In the genomic region with DNA sequence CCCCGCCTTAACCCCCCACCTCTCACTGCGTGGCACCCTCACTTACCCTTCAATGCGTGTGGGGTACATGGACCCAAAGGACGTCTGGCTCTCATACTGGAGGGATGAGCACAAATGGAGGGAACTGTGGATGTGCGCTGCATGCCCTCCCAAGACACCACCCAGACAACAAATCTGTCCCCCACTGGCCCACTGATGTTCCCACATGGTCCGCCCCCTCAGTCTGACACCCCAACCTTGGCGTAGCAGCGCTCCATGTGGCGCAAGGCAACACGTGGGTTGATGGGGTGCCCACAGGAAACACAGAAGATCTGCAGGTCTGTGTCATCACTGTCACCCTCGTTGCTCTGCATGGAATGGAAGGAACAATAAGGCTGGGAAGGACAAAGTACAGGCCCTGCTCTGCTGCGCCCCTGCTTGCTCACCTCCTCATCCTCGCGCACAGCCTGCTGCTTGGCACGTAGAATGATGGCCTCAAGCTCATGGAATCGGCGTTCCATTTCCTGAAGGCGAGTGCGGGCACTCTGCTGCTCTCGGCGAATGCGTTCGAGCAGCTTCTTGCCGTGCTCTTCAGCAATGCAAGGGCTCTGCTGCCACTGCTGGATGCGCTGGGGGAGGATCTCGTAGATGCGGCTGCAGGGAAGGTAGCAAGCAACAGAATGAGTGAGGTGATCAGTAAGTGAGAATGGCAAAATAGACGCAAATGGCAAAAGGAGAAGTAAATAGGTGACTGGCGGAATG, we compare ENCODE assay signal across 16 cellular contexts. TPM values are rescaled to one million over a fixed set of nuclear protein-coding genes. Genes with fewer than 3 reads are reported as not detected.
DNase-seq lines count a peak whose midpoint lies in the region; ATAC-seq and TF ChIP-seq lines count a peak whose summit lies in the region.
"Had no signal": no experiment of that assay in that cellular context is flagged by ENCODE, and none has a peak within 500 bp of the region (broad histone marks: within the 10 kb centered on the region; RNA-seq: fewer than 3 reads in every experiment).

No MANE protein-coding gene starts in this region.

- H3K27ac ChIP-seq in epithelial cell of prostate, result peak overlapping the region; percentile 65
- H3K27ac ChIP-seq: colonic mucosa, vagina had no signal

- no peak for TF ChIP-seq CTCF in activated B cell treated with CpG ODN at 0.5 μM for 24 hours (IDR thresholded peaks at IDR 0.05)
- no peak for TF ChIP-seq CTCF in osteocyte (IDR thresholded peaks at IDR 0.05)

- POLR2A ChIA-PET in activated B cell treated with CpG ODN at 0.5 μM for 24 hours (lab: Charles Lee), result interaction anchor here (2.7 kb wide), 1 partner anchor 73 kb away, joined by 20 read pairs; no protein-coding TSS in a partner anchor

- intact Hi-C loops in activated B cell treated with CpG ODN at 0.5 μM for 24 hours (cut with micrococcal nuclease), result no loop called here

- DNase-seq in activated T-cell treated with anti-CD3 and anti-CD28 coated beads, Interleukin-2, amount 50 U/mL, for 24 hours, result no peak
- no peak for DNase-seq in activated T-cell treated with anti-CD3 and anti-CD28 coated beads for 4 hours
- no peak for DNase-seq in activated B cell treated with CpG ODN at 0.5 μM for 24 hours
- no peak for DNase-seq in epithelial cell of prostate (ENCODE audit: low read depth, low spot score)
- DNase-seq in osteocyte (ENCODE audit: extremely low spot score, unreplicated experiment), result no peak
- no peak for DNase-seq in NOMO-1 treated with dmso at 0.1 percent for 144 hours (lab: John Stamatoyannopoulos, UW; ENCODE audit: unreplicated experiment)
- DNase-seq in NK-92 (lab: John Stamatoyannopoulos, UW; ENCODE audit: unreplicated experiment), result no peak
- DNase-seq: aorta; Calu3; colonic mucosa; GF-D8; left cardiac atrium; NCI-H526 treated with DMSO at 0.1 percent for 48 hours; stimulated activated naive CD4-positive, alpha-beta T cell treated with Interleukin-2 at 50 U/mL for 16 hours had no signal

- CTCF ChIA-PET in activated B cell treated with CpG ODN at 0.5 μM for 24 hours (lab: Charles Lee), result no interaction called here

- no peak overlapping the region for H3K4me3 Mint-ChIP-seq in activated T-cell treated with anti-CD3 and anti-CD28 coated beads, Interleukin-2, amount 50 U/mL, for 24 hours
- no peak overlapping the region for H3K4me3 Mint-ChIP-seq in activated B cell treated with CpG ODN at 0.5 μM for 24 hours
- peak overlapping the region; percentile 48 for H3K4me3 Mint-ChIP-seq in osteocyte (ENCODE audit: unreplicated experiment)

- H3K27me3 Mint-ChIP-seq in activated T-cell treated with anti-CD3 and anti-CD28 coated beads, Interleukin-2, amount 50 U/mL, for 24 hours, result no peaks in the 10 kb centered on the region
- H3K27me3 Mint-ChIP-seq in activated B cell treated with CpG ODN at 0.5 μM for 24 hours, result no peaks in the 10 kb centered on the region
- no peaks in the 10 kb centered on the region for H3K27me3 Mint-ChIP-seq in osteocyte (ENCODE audit: unreplicated experiment)

- peak overlapping the region; percentile 71 for H3K27ac Mint-ChIP-seq in activated T-cell treated with anti-CD3 and anti-CD28 coated beads, Interleukin-2, amount 50 U/mL, for 24 hours
- H3K27ac Mint-ChIP-seq in activated B cell treated with CpG ODN at 0.5 μM for 24 hours (peak overlapping the region; percentile 11), osteocyte (ENCODE audit: unreplicated experiment) (no peak overlapping the region)

- ATAC-seq in activated B cell treated with CpG ODN at 0.5 μM for 24 hours (ENCODE audit: low read depth), result no peak
- ATAC-seq in GM21515 (IDR thresholded peaks at IDR 0.05; ENCODE audit: unreplicated experiment), result no peak
- ATAC-seq: left cardiac atrium had no signal

- H3K9me3 Mint-ChIP-seq in activated T-cell treated with anti-CD3 and anti-CD28 coated beads, Interleukin-2, amount 50 U/mL, for 24 hours, result no peaks in the 10 kb centered on the region
- H3K9me3 Mint-ChIP-seq in activated B cell treated with CpG ODN at 0.5 μM for 24 hours (no peaks in the 10 kb centered on the region), osteocyte (ENCODE audit: unreplicated experiment) (no peaks in the 10 kb centered on the region)

- peaks cover 55% of the 10 kb centered on the region for H3K4me1 Mint-ChIP-seq in activated T-cell treated with anti-CD3 and anti-CD28 coated beads, Interleukin-2, amount 50 U/mL, for 24 hours (ENCODE audit: low read depth)
- H3K4me1 Mint-ChIP-seq in activated B cell treated with CpG ODN at 0.5 μM for 24 hours (peaks cover 50% of the 10 kb centered on the region), osteocyte (ENCODE audit: unreplicated experiment) (peaks cover 42% of the 10 kb centered on the region)

- peaks cover 84% of the 10 kb centered on the region for H3K36me3 Mint-ChIP-seq in activated T-cell treated with anti-CD3 and anti-CD28 coated beads, Interleukin-2, amount 50 U/mL, for 24 hours (ENCODE audit: low read depth)
- peaks cover 71% of the 10 kb centered on the region for H3K36me3 Mint-ChIP-seq in activated B cell treated with CpG ODN at 0.5 μM for 24 hours (ENCODE audit: low read depth)
- peaks cover 22% of the 10 kb centered on the region for H3K36me3 Mint-ChIP-seq in osteocyte (ENCODE audit: unreplicated experiment)

RNA-seq across cellular contexts. Expression of a gene that starts 2.3 kb away (rescaled TPM):
- total RNA-seq in activated B cell treated with CpG ODN at 0.5 μM for 24 hours, result 101 and 117 TPM in 2 replicates
- total RNA-seq in osteocyte, result 69.9 and 74.2 TPM in 2 replicates

RNA-seq across cellular contexts. Expression of a gene that starts 3.9 kb away (rescaled TPM):
- total RNA-seq in activated B cell treated with CpG ODN at 0.5 μM for 24 hours, result 126 and 134 TPM in 2 replicates
- total RNA-seq in osteocyte, result 70.2 and 82.2 TPM in 2 replicates

RNA-seq across cellular contexts. Expression of a gene that starts 17.3 kb away (rescaled TPM):
- total RNA-seq in activated B cell treated with CpG ODN at 0.5 μM for 24 hours, result 0.27 and 0.29 TPM in 2 replicates
- total RNA-seq in osteocyte, result 0.39 and 0.78 TPM in 2 replicates
- total RNA-seq: vagina had no signal
